In genomic region chr4:176236909-176237308, GRCh38 we compare ENCODE assay signal across 1 cellular context.
TF ChIP-seq lines count a peak whose summit lies in the region.

No MANE protein-coding gene starts in this region.

TF ChIP-seq in SK-N-SH, 30 proteins besides CTCF, POLR2A, EP300 and RAD21:
- TF ChIP-seq ELF1 (IDR thresholded peaks at IDR 0.05), result no peak
- TF ChIP-seq TCF12 (IDR thresholded peaks at IDR 0.05), result no peak
- TF ChIP-seq IRF3 (IDR thresholded peaks at IDR 0.05; ENCODE audit: low read depth, low read length), result no peak
- no peak for TF ChIP-seq MXI1 (IDR thresholded peaks at IDR 0.05; ENCODE audit: low read depth, low read length)
- TF ChIP-seq TEAD4 (IDR thresholded peaks at IDR 0.05; ENCODE audit: borderline replicate concordance, insufficient read depth), result no peak
- no peak for TF ChIP-seq NRF1 (IDR thresholded peaks at IDR 0.05; ENCODE audit: low read depth, low read length)
- TF ChIP-seq SMC3 (IDR thresholded peaks at IDR 0.05; ENCODE audit: low read depth, low read length), result no peak
- no peak for TF ChIP-seq FOXM1 (IDR thresholded peaks at IDR 0.05; ENCODE audit: low read depth)
- TF ChIP-seq FOXJ3 (CRISPR knock-in tag; IDR thresholded peaks at IDR 0.05), result no peak
